ENCODE assay signal across 1 cellular context in genomic region chr1:169487561-169487960, GRCh38.
TF ChIP-seq lines count a peak whose summit lies in the region.

No MANE protein-coding gene starts in this region.

TF ChIP-seq in HepG2, 621 proteins besides CTCF, POLR2A, EP300 and RAD21 (continued from another document):
- TF ChIP-seq RCOR2 (CRISPR knock-in tag; IDR thresholded peaks at IDR 0.05) (no peak), ZBTB38 (CRISPR knock-in tag; IDR thresholded peaks at IDR 0.05) (0 out of 2 replicates have a peak, but pooled peaks have one; percentile 29), ZBTB33 (CRISPR knock-in tag; IDR thresholded peaks at IDR 0.05) (no peak), ZZZ3 (CRISPR knock-in tag; IDR thresholded peaks at IDR 0.05; ENCODE audit: borderline replicate concordance) (no peak), TEAD2 (CRISPR knock-in tag; IDR thresholded peaks at IDR 0.05) (no peak), ZNF687 (CRISPR knock-in tag; IDR thresholded peaks at IDR 0.05) (0 out of 2 replicates have a peak, but pooled peaks have one; percentile 9), BRCA1 (CRISPR knock-in tag; IDR thresholded peaks at IDR 0.05) (no peak), SRF (IDR thresholded peaks at IDR 0.05; ENCODE audit: low read depth, low read length) (no peak), NFE2L1 (CRISPR knock-in tag; IDR thresholded peaks at IDR 0.05; ENCODE audit: borderline replicate concordance) (no peak), KAT7 (CRISPR knock-in tag; IDR thresholded peaks at IDR 0.05; ENCODE audit: borderline replicate concordance) (0 out of 2 replicates have a peak, but pooled peaks have one; percentile 7)
TF ChIP-seq in HepG2: peak in this region for 3.
